In the genomic region with DNA sequence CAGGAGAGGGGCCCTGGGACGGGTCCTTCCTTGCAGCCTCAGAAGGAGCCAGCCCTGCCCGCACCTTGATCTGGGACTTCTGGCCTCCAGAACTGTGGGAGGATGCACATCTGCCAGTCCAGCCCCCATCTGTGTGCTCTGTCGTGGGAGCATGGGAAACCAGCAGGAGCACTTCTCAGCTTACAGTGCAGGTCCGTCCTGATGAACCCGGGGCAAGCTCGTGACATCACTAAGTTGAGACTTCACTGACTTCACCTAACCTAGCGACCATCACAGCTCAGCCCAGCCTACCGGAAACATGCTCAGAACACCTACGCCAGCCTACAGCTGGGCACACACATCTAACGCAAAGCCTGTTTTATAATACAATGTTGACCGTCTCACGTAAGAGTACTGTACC, we compare ENCODE assay signal across 25 cellular contexts. TPM values are rescaled to one million over a fixed set of nuclear protein-coding genes. Genes with fewer than 3 reads are reported as not detected.
"Had no signal": no experiment of that assay in that cellular context is flagged by ENCODE, and none has a peak within 500 bp of the region (broad histone marks: within the 10 kb centered on the region; RNA-seq: fewer than 3 reads in every experiment).

No MANE protein-coding gene starts in this region.

- H3K36me3 Mint-ChIP-seq: activated naive CD4-positive, alpha-beta T cell treated with anti-CD3 and anti-CD28 coated beads, Interleukin-2, amount 50 U/mL, for 24 hours; natural killer cell had no signal

- H3K4me3 Mint-ChIP-seq: activated CD4-positive, alpha-beta T cell treated with anti-CD3 and anti-CD28 coated beads, Interleukin-2, amount 10 ng/mL, durations not matched to agents 7 days and 5 days; activated CD8-positive, alpha-beta T cell treated with anti-CD3 and anti-CD28 coated beads, Interleukin-2, amount 10 ng/mL, durations not matched to agents 7 days and 5 days; activated naive CD4-positive, alpha-beta T cell treated with anti-CD3 and anti-CD28 coated beads, Interleukin-2, amount 50 U/mL, for 24 hours; activated T-helper 1 cell treated with anti-CD3 and anti-CD28 coated beads, Interleukin-12 subunit alpha, Interleukin-12 subunit beta, Interleukin-2, Interleukin-4 antibody, amounts not matched to agents 30 ng/mL and 10 ng/mL and 1 ng/mL, durations not matched to agents 14 hours and 24 hours and 36 hours; brain; effector memory CD8-positive, alpha-beta T cell; natural killer cell had no signal

- H3K4me2 ChIP-seq: smooth muscle cell had no signal

- H3K27ac ChIP-seq: testis, uterus, VCaP had no signal

- DNase-seq: activated CD4-positive, alpha-beta T cell treated with anti-CD3 and anti-CD28 coated beads, Interleukin-2, amount 10 ng/mL, durations not matched to agents 7 days and 5 days; activated CD4-positive, CD25-positive, alpha-beta regulatory T cell treated with anti-CD3 and anti-CD28 coated beads, Interleukin-2, amount 50 U/mL, for 72 hours; activated CD8-positive, alpha-beta T cell treated with anti-CD3 and anti-CD28 coated beads, Interleukin-2, amount 10 ng/mL, durations not matched to agents 7 days and 5 days; activated gamma-delta T cell treated with Interleukin-2 at 50 U/mL for 16 hours; anterior cingulate cortex; caudate nucleus; dorsolateral prefrontal cortex; effector memory CD8-positive, alpha-beta T cell; head of caudate nucleus; midbrain; natural killer cell; nucleus accumbens; stimulated activated CD4-positive, alpha-beta T cell treated with anti-CD3 and anti-CD28 coated beads, Interleukin-15, amount 100 ng/mL, for 24 hours; stimulated activated CD8-positive, alpha-beta memory T cell treated with anti-CD3 and anti-CD28 coated beads, Interleukin-4, amount 100 ng/mL, for 48 hours; stimulated activated naive CD4-positive, alpha-beta T cell; testis; trophoblast cell; uterus had no signal

- ATAC-seq: activated CD8-positive, alpha-beta T cell treated with anti-CD3 and anti-CD28 coated beads, Interleukin-2, amount 10 ng/mL, durations not matched to agents 7 days and 5 days; effector memory CD8-positive, alpha-beta T cell; esophagus mucosa; natural killer cell; sciatic nerve had no signal

- H3K9me3 ChIP-seq: testis, uterus had no signal

- H3K27me3 Mint-ChIP-seq: activated CD4-positive, alpha-beta T cell treated with anti-CD3 and anti-CD28 coated beads, Interleukin-2, amount 10 ng/mL, durations not matched to agents 7 days and 5 days; activated naive CD4-positive, alpha-beta T cell treated with anti-CD3 and anti-CD28 coated beads, Interleukin-2, amount 50 U/mL, for 24 hours; brain had no signal

- H3K27ac Mint-ChIP-seq: activated CD4-positive, alpha-beta T cell treated with anti-CD3 and anti-CD28 coated beads, Interleukin-2, amount 10 ng/mL, durations not matched to agents 7 days and 5 days; activated CD8-positive, alpha-beta T cell treated with anti-CD3 and anti-CD28 coated beads, Interleukin-2, amount 10 ng/mL, durations not matched to agents 7 days and 5 days; activated naive CD4-positive, alpha-beta T cell treated with anti-CD3 and anti-CD28 coated beads, Interleukin-2, amount 50 U/mL, for 24 hours; activated T-helper 1 cell treated with anti-CD3 and anti-CD28 coated beads, Interleukin-12 subunit alpha, Interleukin-12 subunit beta, Interleukin-2, Interleukin-4 antibody, amounts not matched to agents 30 ng/mL and 10 ng/mL and 1 ng/mL, durations not matched to agents 14 hours and 24 hours and 36 hours; brain; natural killer cell had no signal

- H3K4me1 ChIP-seq: uterus had no signal

- H3K27me3 ChIP-seq: dorsolateral prefrontal cortex, testis, uterus had no signal

- H3K36me3 ChIP-seq: uterus had no signal

- H3K9me3 Mint-ChIP-seq: activated CD4-positive, alpha-beta T cell treated with anti-CD3 and anti-CD28 coated beads, Interleukin-2, amount 10 ng/mL, durations not matched to agents 7 days and 5 days; activated naive CD4-positive, alpha-beta T cell treated with anti-CD3 and anti-CD28 coated beads, Interleukin-2, amount 50 U/mL, for 24 hours; activated T-helper 1 cell treated with anti-CD3 and anti-CD28 coated beads, Interleukin-12 subunit alpha, Interleukin-12 subunit beta, Interleukin-2, Interleukin-4 antibody, amounts not matched to agents 30 ng/mL and 10 ng/mL and 1 ng/mL, durations not matched to agents 14 hours and 24 hours and 36 hours; effector memory CD8-positive, alpha-beta T cell; natural killer cell had no signal

- H3K4me3 ChIP-seq: dorsolateral prefrontal cortex, smooth muscle cell, testis, uterus had no signal

RNA-seq across cellular contexts. Expression of gene ABLIM2, which starts 38.1 kb away (rescaled TPM):
- total RNA-seq: smooth muscle cell had no signal
